In genomic region chrX:21529771-21530170, GRCh38 we compare ENCODE assay signal across 1 cellular context.
TF ChIP-seq lines count a peak whose summit lies in the region.

No MANE protein-coding gene starts in this region.

TF ChIP-seq in IMR-90, 13 proteins besides CTCF, POLR2A, EP300 and RAD21:
- no peak for TF ChIP-seq USF2 (IDR thresholded peaks at IDR 0.05; ENCODE audit: low read depth, low read length)
